ENCODE assay signal across 23 cellular contexts in the genomic region with DNA sequence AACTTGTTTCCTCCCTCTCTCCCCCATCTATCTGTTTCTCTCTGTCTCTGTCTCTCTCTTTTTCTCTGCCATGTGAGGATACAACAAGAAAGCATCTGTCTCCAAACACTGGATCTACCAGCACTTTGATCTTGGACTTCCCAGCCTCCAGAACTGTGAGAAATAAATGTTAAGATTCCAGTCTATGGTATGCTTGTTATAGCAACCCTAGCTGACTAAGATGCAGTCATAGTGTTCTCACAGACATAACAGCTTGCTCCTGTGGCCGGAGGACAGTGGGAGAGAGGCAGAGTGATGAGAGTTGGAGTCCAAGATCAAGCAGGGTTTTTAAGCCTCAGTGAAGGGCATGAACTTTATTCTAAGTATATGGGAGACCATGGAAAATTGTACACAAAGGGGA. TPM values are rescaled to one million over a fixed set of nuclear protein-coding genes. Genes with fewer than 3 reads are reported as not detected.
"Had no signal": no experiment of that assay in that cellular context is flagged by ENCODE, and none has a peak within 500 bp of the region (broad histone marks: within the 10 kb centered on the region; RNA-seq: fewer than 3 reads in every experiment).

No MANE protein-coding gene starts in this region.

- H3K9me3 ChIP-seq: colonic mucosa, left lung, lower lobe of right lung, mucosa of descending colon had no signal

- H3K36me3 ChIP-seq: colonic mucosa, gastrocnemius medialis, heart right ventricle, left lung, lower lobe of right lung had no signal

- ATAC-seq: effector memory CD8-positive, alpha-beta T cell; esophagus mucosa; gastrocnemius medialis; heart right ventricle; left cardiac atrium; left lung; left ventricle myocardium superior; lower lobe of right lung; mucosa of descending colon had no signal

- DNase-seq: colonic mucosa; cortex of kidney; effector CD8-positive, alpha-beta T cell; effector memory CD8-positive, alpha-beta T cell; endodermal cell; erythroblast; foreskin melanocyte; gastrocnemius medialis; glutamatergic neuron; head of caudate nucleus; heart right ventricle; hippocampal formation; left cardiac atrium; left lung; left ventricle myocardium superior; lower lobe of right lung; mesenchymal stem cell; mucosa of descending colon; naive B cell had no signal

- H3K27ac ChIP-seq: colonic mucosa, epithelial cell of prostate, gastrocnemius medialis, heart right ventricle, left lung, lower lobe of right lung had no signal

- H3K4me3 ChIP-seq: colonic mucosa, gastrocnemius medialis, heart right ventricle, left lung, lower lobe of right lung, mucosa of descending colon had no signal

RNA-seq across cellular contexts. Expression of gene NKX3-2, which starts 8.8 kb away (rescaled TPM):
- total RNA-seq: esophagus mucosa, gastrocnemius medialis, glomerular endothelial cell, heart right ventricle, kidney epithelial cell, left cardiac atrium, left lung, left ventricle myocardium superior, lower lobe of right lung had no signal
- polyA plus RNA-seq: heart right ventricle had no signal
